Comparison of ENCODE assay signal across 8 cellular contexts in the genomic region with DNA sequence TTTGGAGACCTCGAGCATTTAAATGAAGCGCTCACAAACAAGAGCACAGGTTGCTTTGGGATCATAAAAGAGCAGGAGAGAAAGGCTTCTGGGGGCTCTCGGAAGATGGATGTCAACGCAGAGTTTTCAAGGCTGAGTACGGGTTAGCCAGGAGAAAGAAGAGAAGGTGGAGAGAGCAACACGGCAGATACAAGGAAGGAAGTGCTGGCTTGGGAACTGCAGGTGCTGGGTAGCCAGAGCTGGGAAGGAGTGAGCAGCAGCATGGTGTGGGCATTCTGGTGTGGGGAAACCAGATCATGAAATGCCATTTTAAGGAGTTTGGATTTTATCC. TPM values are rescaled to one million over a fixed set of nuclear protein-coding genes. Genes with fewer than 3 reads are reported as not detected.
A peak's percentile ranks its signal among the peaks of the same experiment; 100 is the strongest.
DNase-seq lines count a peak whose midpoint lies in the region; FAIRE-seq and TF ChIP-seq lines count a peak whose summit lies in the region.

No MANE protein-coding gene starts in this region.

- H2AFZ ChIP-seq in astrocyte (ENCODE audit: low read depth, low read length) = peak overlapping the region; percentile 93

- H3K4me1 ChIP-seq in astrocyte (ENCODE audit: insufficient read depth, low read length) (peaks cover 12% of the 10 kb centered on the region), liver (ENCODE audit: control insufficient read depth in 4 of 4, insufficient read depth in 4 of 4, low read length in 3 of 4) (peaks cover 0 to 19% (median 11%) of the 10 kb centered on the region in 4 donors)

- H3K9ac ChIP-seq in astrocyte (ENCODE audit: low read length) (peak overlapping the region; percentile 85), liver (ENCODE audit: low read depth in 1 of 2, low read length in 2 of 2) (peak overlapping the region; percentile 23 to 82)

- H3K4me1 Mint-ChIP-seq in activated naive CD4-positive, alpha-beta T cell treated with anti-CD3 and anti-CD28 coated beads for 36 hours (ENCODE audit: low read depth) = peaks cover 31% of the 10 kb centered on the region
- H3K4me1 Mint-ChIP-seq in astrocyte (ENCODE audit: low read depth, unreplicated experiment) (peaks cover 9% of the 10 kb centered on the region), type B pancreatic cell (ENCODE audit: unreplicated experiment) (peaks cover 18% of the 10 kb centered on the region)

- CTCF ChIA-PET in activated naive CD4-positive, alpha-beta T cell treated with anti-CD3 and anti-CD28 coated beads for 36 hours (lab: Charles Lee) = no interaction called here

- DNase-seq in activated naive CD4-positive, alpha-beta T cell treated with anti-CD3 and anti-CD28 coated beads for 36 hours = no peak
- DNase-seq in activated naive CD4-positive, alpha-beta T cell treated with anti-CD3 and anti-CD28 coated beads, Interleukin-2, amount 50 U/mL, for 16 hours = no peak
- DNase-seq in astrocyte (ENCODE audit: low read depth) (no peak), type B pancreatic cell (ENCODE audit: extremely low spot score, unreplicated experiment) (no peak), putamen (ENCODE audit: low spot score) (no peak), retina (no peak), mesenteric fat pad (ENCODE audit: low spot score) (no peak)

- H3K4me2 ChIP-seq in astrocyte (ENCODE audit: low read length) = peak overlapping the region; percentile 96

- H3K27ac ChIP-seq in astrocyte (ENCODE audit: low read depth, low read length) = peak overlapping the region; percentile 58
- H3K27ac ChIP-seq in liver (ENCODE audit: low read depth in 1 of 2, low read length in 2 of 2) = peak overlapping the region; percentile 57 to 74

- intact Hi-C loops in activated naive CD4-positive, alpha-beta T cell treated with anti-CD3 and anti-CD28 coated beads for 36 hours (cut with micrococcal nuclease) = loop anchor here (1.0 to 5.0 kb wide), 2 partner anchors 12 to 225 kb away; partner anchors contain the start of genes FYTTD1 and LMLN

- H3K36me3 Mint-ChIP-seq in activated naive CD4-positive, alpha-beta T cell treated with anti-CD3 and anti-CD28 coated beads for 36 hours (ENCODE audit: low read depth) = peaks cover 7% of the 10 kb centered on the region
- no peaks in the 10 kb centered on the region for H3K36me3 Mint-ChIP-seq in astrocyte (ENCODE audit: low read depth, unreplicated experiment)
- H3K36me3 Mint-ChIP-seq in type B pancreatic cell = no peaks in the 10 kb centered on the region

- H3K79me2 ChIP-seq in astrocyte (ENCODE audit: insufficient read depth, low read length) = peaks cover 38% of the 10 kb centered on the region

- TF ChIP-seq CTCF in astrocyte (IDR thresholded peaks at IDR 0.05; ENCODE audit: insufficient read depth, low read depth, low read length) (no peak), liver (IDR thresholded peaks at IDR 0.05; ENCODE audit: low read depth, low read length, missing input control) (no peak), type B pancreatic cell (conservative IDR thresholded peaks at IDR 0.05) (no peak)

- WGBS in liver = 0% methylated on average over 6 of the region's 6 CpGs

- no peaks in the 10 kb centered on the region for H3K9me3 Mint-ChIP-seq in activated naive CD4-positive, alpha-beta T cell treated with anti-CD3 and anti-CD28 coated beads for 36 hours
- H3K9me3 Mint-ChIP-seq in astrocyte (ENCODE audit: unreplicated experiment) (no peaks in the 10 kb centered on the region), type B pancreatic cell (no peaks in the 10 kb centered on the region)

- peak overlapping the region; percentile 9 for H3K27ac Mint-ChIP-seq in activated naive CD4-positive, alpha-beta T cell treated with anti-CD3 and anti-CD28 coated beads for 36 hours
- H3K27ac Mint-ChIP-seq in astrocyte (ENCODE audit: unreplicated experiment) (peak overlapping the region; percentile 89), type B pancreatic cell (peak overlapping the region; percentile 95)

- peaks cover 6% of the 10 kb centered on the region for H4K20me1 ChIP-seq in astrocyte (ENCODE audit: insufficient read depth, low read length)

- peak overlapping the region; percentile 85 for H3K4me3 ChIP-seq in astrocyte (ENCODE audit: insufficient read depth, low read depth, low read length)
- H3K4me3 ChIP-seq in liver (ENCODE audit: low read depth in 1 of 3, low read length in 3 of 3) = peak overlapping the region; percentile 56 to 95 (median 85)

- no peaks in the 10 kb centered on the region for H3K9me3 ChIP-seq in astrocyte (ENCODE audit: insufficient read depth, low read depth, low read length)
- H3K9me3 ChIP-seq in liver (ENCODE audit: control insufficient read depth in 4 of 4, low read length in 3 of 4) = no peaks in the 10 kb centered on the region

- TF ChIP-seq RAD21 in liver (IDR thresholded peaks at IDR 0.05) = no peak

- peak overlapping the region; percentile 92 for H3K4me3 Mint-ChIP-seq in activated naive CD4-positive, alpha-beta T cell treated with anti-CD3 and anti-CD28 coated beads for 36 hours
- H3K4me3 Mint-ChIP-seq in astrocyte (ENCODE audit: unreplicated experiment) = peak overlapping the region; percentile 89
- H3K4me3 Mint-ChIP-seq in type B pancreatic cell = peak overlapping the region; percentile 96

- no peaks in the 10 kb centered on the region for H3K27me3 Mint-ChIP-seq in activated naive CD4-positive, alpha-beta T cell treated with anti-CD3 and anti-CD28 coated beads for 36 hours (ENCODE audit: low read depth)
- H3K27me3 Mint-ChIP-seq in astrocyte (ENCODE audit: low read depth, unreplicated experiment) (no peaks in the 10 kb centered on the region), type B pancreatic cell (no peaks in the 10 kb centered on the region)

- no peak for FAIRE-seq in astrocyte (lab: Jason Lieb, UNC)

- H3K36me3 ChIP-seq in astrocyte (ENCODE audit: insufficient read depth, low read length) = peaks cover 2% of the 10 kb centered on the region
- H3K36me3 ChIP-seq in liver (ENCODE audit: control insufficient read depth in 4 of 4, insufficient read depth in 3 of 4, low read depth in 1 of 4, low read length in 3 of 4) = no peaks in the 10 kb centered on the region

- H3K27me3 ChIP-seq in astrocyte (ENCODE audit: insufficient read depth, low read length) (no peaks in the 10 kb centered on the region), liver (ENCODE audit: control insufficient read depth in 4 of 4, insufficient read depth in 4 of 4, low read length in 3 of 4) (no peaks in the 10 kb centered on the region)

TF ChIP-seq in liver, 16 proteins besides CTCF, POLR2A, EP300 and RAD21 (continues in another document):
- TF ChIP-seq RXRA (IDR thresholded peaks at IDR 0.05) (no peak), FOXA1 (IDR thresholded peaks at IDR 0.05) (no peak), TAF1 (conservative IDR thresholded peaks at IDR 0.05) (no peak), HNF4A (conservative IDR thresholded peaks at IDR 0.05) (no peak), GABPA (IDR thresholded peaks at IDR 0.05 in 1 of 2, conservative IDR thresholded peaks at IDR 0.05 in 1 of 2) (no peak), NR2F2 (IDR thresholded peaks at IDR 0.05) (no peak), YY1 (IDR thresholded peaks at IDR 0.05) (no peak), HNF4G (IDR thresholded peaks at IDR 0.05) (no peak), JUND (IDR thresholded peaks at IDR 0.05) (no peak), EGR1 (IDR thresholded peaks at IDR 0.05; ENCODE audit: low read depth in 2 of 2) (no peak), SP1 (IDR thresholded peaks at IDR 0.05) (no peak), ZBTB33 (IDR thresholded peaks at IDR 0.05) (no peak)
- TF ChIP-seq, protein P1, sequence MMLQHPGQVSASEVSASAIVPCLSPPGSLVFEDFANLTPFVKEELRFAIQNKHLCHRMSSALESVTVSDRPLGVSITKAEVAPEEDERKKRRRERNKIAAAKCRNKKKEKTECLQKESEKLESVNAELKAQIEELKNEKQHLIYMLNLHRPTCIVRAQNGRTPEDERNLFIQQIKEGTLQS (IDR thresholded peaks at IDR 0.05) = no peak

RNA-seq across cellular contexts. Expression of gene RUBCN, which starts 0.6 kb away (rescaled TPM):
- 10 to 100 TPM; 20.8 to 22.0 TPM for total RNA-seq in activated naive CD4-positive, alpha-beta T cell treated with anti-CD3 and anti-CD28 coated beads for 36 hours
- 21.2 and 28.2 TPM in 2 replicates for total RNA-seq in astrocyte
- total RNA-seq in liver = 1 to 10 TPM; 5.0 to 7.0 TPM
- polyA plus RNA-seq in liver = 1 to 10 TPM; 4.1 to 4.5 TPM
- 26.7 and 33.2 TPM in 2 replicates for total RNA-seq in type B pancreatic cell (ENCODE audit: low replicate concordance)
- 24.3 TPM for total RNA-seq in mesenteric fat pad

RNA-seq across cellular contexts. Expression of gene FYTTD1, which starts 12.4 kb away (rescaled TPM):
- 10 to 100 TPM; 25.1 to 27.6 TPM for total RNA-seq in activated naive CD4-positive, alpha-beta T cell treated with anti-CD3 and anti-CD28 coated beads for 36 hours
- total RNA-seq in astrocyte (82.8 and 89.1 TPM in 2 replicates), liver (10 to 100 TPM; 19.4 to 22.7 TPM), type B pancreatic cell (ENCODE audit: low replicate concordance) (52.1 and 58.8 TPM in 2 replicates), mesenteric fat pad (66.3 TPM)
- 10 to 100 TPM; 11.5 to 12.5 TPM for polyA plus RNA-seq in liver

RNA-seq across cellular contexts. Expression of gene LRCH3, which starts 53.8 kb away (rescaled TPM):
- total RNA-seq in activated naive CD4-positive, alpha-beta T cell treated with anti-CD3 and anti-CD28 coated beads for 36 hours = 10 to 100 TPM; 30.8 to 36.0 TPM
- 42.1 and 49.6 TPM in 2 replicates for total RNA-seq in astrocyte
- total RNA-seq in liver = 10 to 100 TPM; 32.6 to 67.2 TPM
- polyA plus RNA-seq in liver = 1 to 10 TPM; 6.2 to 6.8 TPM
- 49.7 and 58.7 TPM in 2 replicates for total RNA-seq in type B pancreatic cell (ENCODE audit: low replicate concordance)
- total RNA-seq in mesenteric fat pad = 48.0 TPM

Comparison
In these comparisons a context has a peak if more than half of its experiments do, and no peak if none do; other contexts are left out.
1. H3K27ac Mint-ChIP-seq: peak in every context shown above with its lines; median percentile 95 in type B pancreatic cell; 89 in astrocyte; 9 in activated naive CD4-positive, alpha-beta T cell treated with anti-CD3 and anti-CD28 coated beads for 36 hours.